ENCODE assay signal across 1 cellular context in genomic region chr9:132780230-132781007, GRCh38.
A peak's percentile ranks its signal among the peaks of the same experiment; 100 is the strongest.
TF ChIP-seq lines count a peak whose summit lies in the region.

No MANE protein-coding gene starts in this region.

TF ChIP-seq in K562, 482 proteins besides CTCF, POLR2A, EP300 and RAD21 (continued from another document):
- 0 out of 4 replicates have a peak, but pooled peaks of 1 of the 2 experiments have one; percentile 10 for TF ChIP-seq ZMIZ1 (IDR thresholded peaks at IDR 0.05; ENCODE audit: low read depth in 2 of 2, low read length in 2 of 2)
- TF ChIP-seq CREM (IDR thresholded peaks at IDR 0.05; ENCODE audit: low read depth) = 0 out of 2 replicates have a peak, but pooled peaks have one; percentile 25
- TF ChIP-seq NFRKB (IDR thresholded peaks at IDR 0.05; ENCODE audit: low read depth) = peak; percentile 64; the same call in 1 of the 2 replicates
- TF ChIP-seq XRCC5 (IDR thresholded peaks at IDR 0.05; ENCODE audit: low read depth, low read length) = 0 out of 2 replicates have a peak, but pooled peaks have one; percentile 27
- TF ChIP-seq CREB5 (CRISPR knock-in tag; IDR thresholded peaks at IDR 0.05) = no peak
- TF ChIP-seq NR2C1 (IDR thresholded peaks at IDR 0.05) = peak; percentile 59
- TF ChIP-seq NR2C1 (tag; IDR thresholded peaks at IDR 0.05) = peak; percentile 82
- no peak for TF ChIP-seq ETS1 (conservative IDR thresholded peaks at IDR 0.05; ENCODE audit: control insufficient read depth, low read depth, low read length)
- TF ChIP-seq ZBTB2 (IDR thresholded peaks at IDR 0.05) = 0 out of 2 replicates have a peak, but pooled peaks have one; percentile 25
- no peak for TF ChIP-seq MBD1 (CRISPR knock-in tag; IDR thresholded peaks at IDR 0.05)
- no peak for TF ChIP-seq NFIC (IDR thresholded peaks at IDR 0.05)
- no peak for TF ChIP-seq ZBTB17 (CRISPR knock-in tag; IDR thresholded peaks at IDR 0.05)
- TF ChIP-seq GABPA (tag; conservative IDR thresholded peaks at IDR 0.05; ENCODE audit: low read depth) = no peak; the same call in 1 of the 2 replicates
- TF ChIP-seq RNF2 (IDR thresholded peaks at IDR 0.05) = peak; percentile 57; the same call in 1 of the 2 replicates
- no peak for TF ChIP-seq HMG20B (CRISPR knock-in tag; IDR thresholded peaks at IDR 0.05)
- TF ChIP-seq PATZ1 (CRISPR knock-in tag; IDR thresholded peaks at IDR 0.05; ENCODE audit: borderline replicate concordance) = no peak
- peak; percentile 81 for TF ChIP-seq ETV1 (tag; conservative IDR thresholded peaks at IDR 0.05; ENCODE audit: low read depth)
- peak; percentile 73 for TF ChIP-seq VEZF1 (CRISPR knock-in tag; IDR thresholded peaks at IDR 0.05)
- 0 out of 2 replicates have a peak, but pooled peaks have one; percentile 44 for TF ChIP-seq DMBX1 (CRISPR knock-in tag; IDR thresholded peaks at IDR 0.05; ENCODE audit: borderline replicate concordance)
- TF ChIP-seq TBL1XR1 (IDR thresholded peaks at IDR 0.05; ENCODE audit: low read length in 2 of 2) = 0 out of 4 replicates have a peak, but pooled peaks of 1 of the 2 experiments have one; percentile 18
- TF ChIP-seq C11orf30 (IDR thresholded peaks at IDR 0.05; ENCODE audit: low read depth) = peak; percentile 68; the same call in 1 of the 2 replicates
- TF ChIP-seq ERF (CRISPR knock-in tag; IDR thresholded peaks at IDR 0.05) = no peak
- TF ChIP-seq ARID4B (CRISPR knock-in tag; IDR thresholded peaks at IDR 0.05) = no peak
- peak; percentile 49; the same call in 1 of the 2 replicates for TF ChIP-seq MAFK (IDR thresholded peaks at IDR 0.05; ENCODE audit: low read length)
- TF ChIP-seq ZC3H11A (IDR thresholded peaks at IDR 0.05; ENCODE audit: low read depth, low read length) = no peak
- TF ChIP-seq BHLHE40 (IDR thresholded peaks at IDR 0.05; ENCODE audit: low read length) = 0 out of 2 replicates have a peak, but pooled peaks have one; percentile 17
- TF ChIP-seq KDM5B (IDR thresholded peaks at IDR 0.05; ENCODE audit: insufficient replicate concordance, low read depth, low read length) = no peak
- no peak for TF ChIP-seq CBFB (CRISPR knock-in tag; IDR thresholded peaks at IDR 0.05)
- TF ChIP-seq CLOCK (CRISPR knock-in tag; IDR thresholded peaks at IDR 0.05; ENCODE audit: borderline replicate concordance) = no peak
- 0 out of 4 replicates have a peak, but pooled peaks of 1 of the 2 experiments have one; percentile 35 for TF ChIP-seq MAZ (CRISPR knock-in tag; conservative IDR thresholded peaks at IDR 0.05 in 1 of 2, IDR thresholded peaks at IDR 0.05 in 1 of 2)
- peak in 1 of 3 experiments; percentile 63 for TF ChIP-seq YY1 (IDR thresholded peaks at IDR 0.05; ENCODE audit: borderline replicate concordance in 1 of 3, control insufficient read depth in 1 of 3, extremely low read depth in 1 of 3, insufficient read depth in 3 of 3, insufficient read length in 1 of 3, insufficient replicate concordance in 2 of 3, low read depth in 1 of 3, low read length in 2 of 3)
- no peak for TF ChIP-seq STAG1 (CRISPR knock-in tag; IDR thresholded peaks at IDR 0.05; ENCODE audit: borderline replicate concordance)
